Comparison of ENCODE assay signal across 8 cellular contexts in the genomic region with DNA sequence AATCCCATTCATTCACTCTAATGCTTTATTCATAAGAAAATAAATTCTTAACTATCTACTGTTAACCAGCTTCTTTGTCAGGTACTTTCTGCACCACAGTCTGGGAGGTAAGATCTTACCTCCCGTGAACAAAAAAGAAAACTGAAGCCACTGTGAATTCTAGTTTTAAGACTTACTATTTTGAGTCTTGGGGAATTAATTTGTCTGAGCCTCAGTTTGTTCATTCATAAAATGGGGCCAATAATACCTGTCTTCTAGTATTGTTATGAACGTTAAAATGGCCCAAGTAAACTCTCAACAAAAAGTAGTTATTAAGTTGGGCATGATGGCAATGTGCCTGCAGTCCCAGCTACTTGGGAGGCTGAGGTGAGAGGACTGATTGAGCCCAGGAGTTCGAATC.
"Had no signal": no experiment of that assay in that cellular context is flagged by ENCODE, and none has a peak within 500 bp of the region (broad histone marks: within the 10 kb centered on the region; RNA-seq: fewer than 3 reads in every experiment).

No MANE protein-coding gene starts in this region.

- ATAC-seq: GM12878 had no signal

- DNase-seq: GDM1, GF-D8 had no signal

- FAIRE-seq: G401.6, GM12878, GM12891, GM12892, GM18507, GM19239 had no signal

- H3K4me3 ChIP-seq: GM12878 had no signal
